6 cellular contexts compared by ENCODE assay signal in genomic region chr6:32973934-32974333, GRCh38. TPM values are rescaled to one million over a fixed set of nuclear protein-coding genes. Genes with fewer than 3 reads are reported as not detected.
A peak's percentile ranks its signal among the peaks of the same experiment; 100 is the strongest.
DNase-seq lines count a peak whose midpoint lies in the region; ATAC-seq, FAIRE-seq and TF ChIP-seq lines count a peak whose summit lies in the region.

No MANE protein-coding gene starts in this region.

- no peak for FAIRE-seq in A549 (lab: Jason Lieb, UNC)
- FAIRE-seq in astrocyte (lab: Jason Lieb, UNC) = no peak

- WGBS in A549 (ENCODE audit: missing lambda C conversion rate) = 0% methylated on average over 4 of the region's 4 CpGs

- H3K36me3 ChIP-seq in HUES6 (ENCODE audit: control insufficient read depth, insufficient read depth, low read length) (peaks cover 73% of the 10 kb centered on the region), astrocyte (ENCODE audit: insufficient read depth, low read length) (peaks cover 54% of the 10 kb centered on the region)

- no peaks in the 10 kb centered on the region for H3K27me3 Mint-ChIP-seq in astrocyte (ENCODE audit: low read depth, unreplicated experiment)

- POLR2A ChIA-PET in A549 (lab: Yijun Ruan, JAX) = interaction anchor here (0.7 to 4.5 kb wide), 4 partner anchors 10 to 84 kb away, joined by 3 to 47 read pairs (median 6); partner anchors contain the start of gene HLA-DMA

- peaks cover 36% of the 10 kb centered on the region for H3K4me1 ChIP-seq in A549
- 0 out of 2 replicates have a peak, but pooled peaks cover 7% of the 10 kb centered on the region for H3K4me1 ChIP-seq in HUES6 (ENCODE audit: control insufficient read depth, insufficient read depth, low read length)
- H3K4me1 ChIP-seq in astrocyte (ENCODE audit: insufficient read depth, low read length) = peaks cover 26% of the 10 kb centered on the region

- H3K79me2 ChIP-seq in astrocyte (ENCODE audit: insufficient read depth, low read length) = peaks cover 81% of the 10 kb centered on the region

- TF ChIP-seq POLR2A in A549 (IDR thresholded peaks at IDR 0.05; ENCODE audit: low read length) = no peak

- no peak for TF ChIP-seq RAD21 in A549 (conservative IDR thresholded peaks at IDR 0.05 in 1 of 2, IDR thresholded peaks at IDR 0.05 in 1 of 2)

- no peak for TF ChIP-seq EP300 in A549 (IDR thresholded peaks at IDR 0.05)

- H3K4me1 Mint-ChIP-seq in astrocyte (ENCODE audit: low read depth, unreplicated experiment) = peaks cover 36% of the 10 kb centered on the region

- H3K4me3 Mint-ChIP-seq in astrocyte (ENCODE audit: unreplicated experiment) = peak overlapping the region; percentile 100

- DNase-seq in A549 (ENCODE audit: low read depth in 1 of 2, low spot score in 1 of 2) (peak; percentile 48), astrocyte (ENCODE audit: low read depth) (peak; percentile 49), myocyte (ENCODE audit: low read depth) (peak; percentile 55), NCI-H1436 (lab: John Stamatoyannopoulos, UW) (no peak)

- H3K9me3 Mint-ChIP-seq in astrocyte (ENCODE audit: unreplicated experiment) = no peaks in the 10 kb centered on the region

- H3K27me3 ChIP-seq in HUES6 (ENCODE audit: control insufficient read depth, insufficient read depth, low read length) (no peaks in the 10 kb centered on the region), astrocyte (ENCODE audit: insufficient read depth, low read length) (no peaks in the 10 kb centered on the region)

- H3K4me2 ChIP-seq in A549 = peak overlapping the region; percentile 83
- H3K4me2 ChIP-seq in astrocyte (ENCODE audit: low read length) = peak overlapping the region; percentile 97

- H3K36me3 Mint-ChIP-seq in astrocyte (ENCODE audit: low read depth, unreplicated experiment) = peaks cover 40% of the 10 kb centered on the region

- H2AFZ ChIP-seq in astrocyte (ENCODE audit: low read depth, low read length) = no peak overlapping the region

- peak overlapping the region; percentile 97 for H3K27ac Mint-ChIP-seq in astrocyte (ENCODE audit: unreplicated experiment)

- ATAC-seq in A549 (no peak), GM21447 (IDR thresholded peaks at IDR 0.05; ENCODE audit: unreplicated experiment) (no peak)

- H3K9ac ChIP-seq in HUES6 (ENCODE audit: low read length) (peak overlapping the region; percentile 96), astrocyte (ENCODE audit: low read length) (peak overlapping the region; percentile 90)

- CTCF ChIA-PET in A549 (lab: Yijun Ruan, JAX) = interaction anchor here (1.0 to 4.8 kb wide), 4 partner anchors 11 to 135 kb away, joined by 3 to 52 read pairs (median 4); partner anchors contain the start of genes HLA-DMA and TAP2

- no peak for TF ChIP-seq CTCF in A549 (IDR thresholded peaks at IDR 0.05)
- no peak for TF ChIP-seq CTCF in astrocyte (IDR thresholded peaks at IDR 0.05; ENCODE audit: insufficient read depth, low read depth, low read length)

- peaks cover 69% of the 10 kb centered on the region for H4K20me1 ChIP-seq in astrocyte (ENCODE audit: insufficient read depth, low read length)

- H3K27ac ChIP-seq in A549 (peak overlapping the region; percentile 75 to 93; a peak in 5 of 6 replicates), HUES6 (ENCODE audit: low read depth, low read length) (no peak overlapping the region), astrocyte (ENCODE audit: low read depth, low read length) (no peak overlapping the region)

- no peaks in the 10 kb centered on the region for H3K9me3 ChIP-seq in A549
- H3K9me3 ChIP-seq in HUES6 (ENCODE audit: control insufficient read depth, insufficient read depth, low read depth, low read length) = no peaks in the 10 kb centered on the region
- no peaks in the 10 kb centered on the region for H3K9me3 ChIP-seq in astrocyte (ENCODE audit: insufficient read depth, low read depth, low read length)

- H3K4me3 ChIP-seq in A549 = peak overlapping the region; percentile 72
- peak overlapping the region; percentile 98 for H3K4me3 ChIP-seq in HUES6 (ENCODE audit: low read depth, low read length)
- peak overlapping the region; percentile 92 for H3K4me3 ChIP-seq in astrocyte (ENCODE audit: insufficient read depth, low read depth, low read length)

TF ChIP-seq in A549, 52 proteins besides CTCF, POLR2A, EP300 and RAD21:
- TF ChIP-seq JUNB (IDR thresholded peaks at IDR 0.05) (no peak), HEYL (CRISPR knock-in tag; IDR thresholded peaks at IDR 0.05) (no peak), MAFK (IDR thresholded peaks at IDR 0.05; ENCODE audit: partially characterized antibody) (no peak), ATOH8 (CRISPR knock-in tag; IDR thresholded peaks at IDR 0.05; ENCODE audit: low read depth) (no peak), BCL3 (IDR thresholded peaks at IDR 0.05) (no peak), TFCP2L1 (CRISPR knock-in tag; IDR thresholded peaks at IDR 0.05) (no peak), KDM1A (IDR thresholded peaks at IDR 0.05; ENCODE audit: low read depth) (no peak), SMC3 (IDR thresholded peaks at IDR 0.05) (no peak), BHLHE40 (IDR thresholded peaks at IDR 0.05; ENCODE audit: low read depth, low read length) (no peak)
- TF ChIP-seq, protein P1, sequence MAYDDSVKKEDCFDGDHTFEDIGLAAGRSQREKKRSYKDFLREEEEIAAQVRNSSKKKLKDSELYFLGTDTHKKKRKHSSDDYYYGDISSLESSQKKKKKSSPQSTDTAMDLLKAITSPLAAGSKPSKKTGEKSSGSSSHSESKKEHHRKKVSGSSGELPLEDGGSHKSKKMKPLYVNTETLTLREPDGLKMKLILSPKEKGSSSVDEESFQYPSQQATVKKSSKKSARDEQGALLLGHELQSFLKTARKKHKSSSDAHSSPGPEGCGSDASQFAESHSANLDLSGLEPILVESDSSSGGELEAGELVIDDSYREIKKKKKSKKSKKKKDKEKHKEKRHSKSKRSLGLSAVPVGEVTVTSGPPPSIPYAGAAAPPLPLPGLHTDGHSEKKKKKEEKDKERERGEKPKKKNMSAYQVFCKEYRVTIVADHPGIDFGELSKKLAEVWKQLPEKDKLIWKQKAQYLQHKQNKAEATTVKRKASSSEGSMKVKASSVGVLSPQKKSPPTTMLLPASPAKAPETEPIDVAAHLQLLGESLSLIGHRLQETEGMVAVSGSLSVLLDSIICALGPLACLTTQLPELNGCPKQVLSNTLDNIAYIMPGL (CRISPR knock-in tag; IDR thresholded peaks at IDR 0.05; ENCODE audit: borderline replicate concordance) = no peak
- TF ChIP-seq, protein P2, sequence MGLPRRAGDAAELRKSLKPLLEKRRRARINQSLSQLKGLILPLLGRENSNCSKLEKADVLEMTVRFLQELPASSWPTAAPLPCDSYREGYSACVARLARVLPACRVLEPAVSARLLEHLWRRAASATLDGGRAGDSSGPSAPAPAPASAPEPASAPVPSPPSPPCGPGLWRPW (IDR thresholded peaks at IDR 0.05) = no peak

RNA-seq across cellular contexts. Expression of gene BRD2, which starts 5.5 kb away (rescaled TPM):
- polyA plus RNA-seq in A549 (2011; rRNA removed) (136 and 153 TPM in 2 replicates), A549 (2017; fragmentation: RNase III; extraction: RNeasy Plus Mini Kit Qiagen cat#74134 plus additional on column Dnase treatment) (92.1 to 93.6 TPM (median 92.5 TPM) in 3 replicates)
- polyA plus RNA-seq in A549 (2012; cell fraction: cytosol; rRNA removed) = 84.7 and 92.2 TPM in 2 replicates
- polyA plus RNA-seq in A549 (2012; cell fraction: nucleus; rRNA removed) = 151 and 158 TPM in 2 replicates
- polyA minus RNA-seq in A549 (2011; rRNA and poly(A)+ RNA removed) = 89.7 and 105 TPM in 2 replicates
- total RNA-seq in astrocyte (213 and 234 TPM in 2 replicates), myocyte (108 and 112 TPM in 2 replicates)
- 126 TPM for polyA plus RNA-seq in myocyte (2012)

RNA-seq across cellular contexts. Expression of gene HLA-DMA, which starts 21.0 kb away (rescaled TPM):
- 5.6 and 7.0 TPM in 2 replicates for polyA plus RNA-seq in A549 (2011; rRNA removed)
- 2.7 and 3.4 TPM in 2 replicates for polyA plus RNA-seq in A549 (2012; cell fraction: cytosol; rRNA removed)
- polyA plus RNA-seq in A549 (2012; cell fraction: nucleus; rRNA removed) = 4.2 and 7.4 TPM in 2 replicates
- polyA plus RNA-seq in A549 (2017; fragmentation: RNase III; extraction: RNeasy Plus Mini Kit Qiagen cat#74134 plus additional on column Dnase treatment) = 2.5 to 2.8 TPM (median 2.5 TPM) in 3 replicates
- 4.2 and 5.5 TPM in 2 replicates for polyA minus RNA-seq in A549 (2011; rRNA and poly(A)+ RNA removed)
- total RNA-seq in astrocyte = 5.2 and 8.1 TPM in 2 replicates
- total RNA-seq in myocyte = 2.1 and 4.3 TPM in 2 replicates
- 6.3 TPM for polyA plus RNA-seq in myocyte (2012)

RNA-seq across cellular contexts. Expression of gene HLA-DMB, which starts 33.1 kb away (rescaled TPM):
- polyA plus RNA-seq in A549 (2011; rRNA removed) (14.3 and 21.6 TPM in 2 replicates), A549 (2017; fragmentation: RNase III; extraction: RNeasy Plus Mini Kit Qiagen cat#74134 plus additional on column Dnase treatment) (2.1 to 3.7 TPM (median 3.0 TPM) in 3 replicates)
- 2.8 and 3.4 TPM in 2 replicates for polyA plus RNA-seq in A549 (2012; cell fraction: cytosol; rRNA removed)
- 2.4 and 2.6 TPM in 2 replicates for polyA plus RNA-seq in A549 (2012; cell fraction: nucleus; rRNA removed)
- polyA minus RNA-seq in A549 (2011; rRNA and poly(A)+ RNA removed) = 5.6 and 12.2 TPM in 2 replicates
- total RNA-seq in astrocyte (0.11 and 0.24 TPM in 2 replicates), myocyte (not detected in 2 replicates)
- not detected for polyA plus RNA-seq in myocyte (2012)

RNA-seq across cellular contexts. Expression of gene HLA-DOA, which starts 35.5 kb away (rescaled TPM):
- polyA plus RNA-seq in A549 (2011; rRNA removed) = 0.25 and 0.27 TPM in 2 replicates
- polyA plus RNA-seq in A549 (2012; cell fraction: cytosol; rRNA removed) = 0.03 TPM in 1 of 2 replicates, not detected in the other
- 0.20 TPM in 1 of 2 replicates, not detected in the other for polyA plus RNA-seq in A549 (2012; cell fraction: nucleus; rRNA removed)
- 0.03 TPM in 1 of 3 replicates, not detected in the others for polyA plus RNA-seq in A549 (2017; fragmentation: RNase III; extraction: RNeasy Plus Mini Kit Qiagen cat#74134 plus additional on column Dnase treatment)
- polyA minus RNA-seq in A549 (2011; rRNA and poly(A)+ RNA removed) = 0.10 and 0.12 TPM in 2 replicates
- total RNA-seq in astrocyte = 0.48 and 0.89 TPM in 2 replicates
- total RNA-seq in myocyte = not detected in 2 replicates
- polyA plus RNA-seq in myocyte (2012) = not detected

Comparison
In these comparisons a context has a peak if more than half of its experiments do, and no peak if none do; other contexts are left out.
1. H3K27ac ChIP-seq: peak in A549 (2 of 2); none in HUES6 (single experiment) and astrocyte (single experiment).
2. Peak in every context shown above with its lines, with median percentiles within 50 percentile points of each other: H3K4me3 ChIP-seq.